In the genomic region with DNA sequence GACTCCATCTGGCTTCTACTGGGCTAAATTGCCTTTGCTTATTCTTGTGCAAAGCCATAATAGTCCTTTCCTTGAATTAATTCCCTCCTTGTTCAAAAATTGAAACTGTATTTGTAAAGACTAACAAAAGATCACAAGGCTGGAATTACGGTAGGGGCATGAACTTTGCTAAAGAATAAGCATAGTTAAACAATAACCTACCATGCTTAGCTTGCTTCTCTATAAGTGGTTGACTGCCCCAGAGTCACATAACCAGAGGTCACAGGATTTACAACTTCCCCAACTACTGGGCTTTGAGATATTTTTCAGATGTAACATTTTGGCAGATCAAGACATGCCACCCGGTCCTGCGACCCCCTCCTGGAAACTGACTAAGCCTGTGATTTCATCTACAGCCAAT, we compare ENCODE assay signal across 20 cellular contexts.
DNase-seq lines count a peak whose midpoint lies in the region; TF ChIP-seq lines count a peak whose summit lies in the region.
"Had no signal": no experiment of that assay in that cellular context is flagged by ENCODE, and none has a peak within 500 bp of the region (broad histone marks: within the 10 kb centered on the region; RNA-seq: fewer than 3 reads in every experiment).

No MANE protein-coding gene starts in this region.

- no peak overlapping the region for H3K4me3 ChIP-seq in kidney epithelial cell (ENCODE audit: low read depth, low read length)
- H3K4me3 ChIP-seq: BLaER1 treated with 17β-estradiol and CSF1 and Interleukin-3, amounts not matched to agents 10 nM and 100 nM; GM23248 had no signal

- in situ Hi-C loops in Caki2 (cut with HindIII; ENCODE audit: low pct_unique_long_range_greater_than_20kb, low sequenced_read_pairs) = no loop called here
- in situ Hi-C loops in ACHN (cut with HindIII; ENCODE audit: low pct_ligation_motif_present, low pct_unique_long_range_greater_than_20kb, low sequenced_read_pairs) = no loop called here

- DNase-seq in Caki2 (ENCODE audit: low read depth) (peak; percentile 38), kidney epithelial cell (ENCODE audit: low read depth) (peak; percentile 1), left kidney (ENCODE audit: low read depth, low spot score) (peak; percentile 37), renal cortical epithelial cell (ENCODE audit: low read depth) (peak; percentile 86), ACHN (no peak), T-helper 9 cell (no peak), midbrain (lab: John Stamatoyannopoulos, UW) (no peak)
- DNase-seq in activated CD4-positive, alpha-beta T cell treated with anti-CD3 and anti-CD28 coated beads, Interleukin-2, amount 10 ng/mL, durations not matched to agents 24 days and 14 days = no peak
- DNase-seq: AML-193; BE2C; CD4-positive, alpha-beta T cell; COR-L47; DMS 273 treated with DMSO at 0.1 percent for 48 hours; DMS79 treated with DMSO at 0.1 percent for 48 hours; GF-D8; GM23248; H7; HCEC 1CT had no signal

- no peak overlapping the region for H3K27ac Mint-ChIP-seq in activated CD4-positive, alpha-beta T cell treated with anti-CD3 and anti-CD28 coated beads, Interleukin-2, amount 10 ng/mL, durations not matched to agents 24 days and 14 days
- H3K27ac Mint-ChIP-seq: CD14-positive monocyte; CD4-positive, alpha-beta T cell had no signal

- no peaks in the 10 kb centered on the region for H3K4me1 Mint-ChIP-seq in activated CD4-positive, alpha-beta T cell treated with anti-CD3 and anti-CD28 coated beads, Interleukin-2, amount 10 ng/mL, durations not matched to agents 24 days and 14 days
- H3K4me1 Mint-ChIP-seq: CD14-positive monocyte had no signal

- no peak overlapping the region for H3K4me3 Mint-ChIP-seq in activated CD4-positive, alpha-beta T cell treated with anti-CD3 and anti-CD28 coated beads, Interleukin-2, amount 10 ng/mL, durations not matched to agents 24 days and 14 days
- H3K4me3 Mint-ChIP-seq: CD14-positive monocyte; CD4-positive, alpha-beta T cell had no signal

- no peaks in the 10 kb centered on the region for H3K27me3 ChIP-seq in kidney epithelial cell (ENCODE audit: control insufficient read depth, insufficient read depth, low read length)
- H3K27me3 ChIP-seq: BE2C; BLaER1 treated with 17β-estradiol and CSF1 and Interleukin-3, amounts not matched to agents 10 nM and 100 nM had no signal

- H3K36me3 ChIP-seq in kidney epithelial cell (ENCODE audit: control insufficient read depth, insufficient read depth, low read length) = no peaks in the 10 kb centered on the region
- H3K36me3 ChIP-seq: BE2C; BLaER1 treated with 17β-estradiol and CSF1 and Interleukin-3, amounts not matched to agents 10 nM and 100 nM had no signal

- H3K9me3 Mint-ChIP-seq in activated CD4-positive, alpha-beta T cell treated with anti-CD3 and anti-CD28 coated beads, Interleukin-2, amount 10 ng/mL, durations not matched to agents 24 days and 14 days = no peaks in the 10 kb centered on the region
- H3K9me3 Mint-ChIP-seq: CD4-positive, alpha-beta T cell had no signal

- H3K36me3 Mint-ChIP-seq in activated CD4-positive, alpha-beta T cell treated with anti-CD3 and anti-CD28 coated beads, Interleukin-2, amount 10 ng/mL, durations not matched to agents 24 days and 14 days (ENCODE audit: low read depth) = no peaks in the 10 kb centered on the region
- H3K36me3 Mint-ChIP-seq: CD14-positive monocyte had no signal

- H3K27me3 Mint-ChIP-seq in activated CD4-positive, alpha-beta T cell treated with anti-CD3 and anti-CD28 coated beads, Interleukin-2, amount 10 ng/mL, durations not matched to agents 24 days and 14 days = no peaks in the 10 kb centered on the region

- intact Hi-C loops in activated CD4-positive, alpha-beta T cell treated with anti-CD3 and anti-CD28 coated beads, Interleukin-2, amount 10 ng/mL, durations not matched to agents 24 days and 14 days (cut with micrococcal nuclease) = no loop called here

- TF ChIP-seq CTCF in kidney epithelial cell (IDR thresholded peaks at IDR 0.05; ENCODE audit: insufficient read depth, low read length, poor library complexity, severe bottlenecking) = no peak

Comparison
In these comparisons a context has a peak if more than half of its experiments do, and no peak if none do; other contexts are left out.
1. DNase-seq: peak in Caki2 (single experiment), kidney epithelial cell (single experiment), left kidney (single experiment) and renal cortical epithelial cell (single experiment); none in ACHN (single experiment), activated CD4-positive, alpha-beta T cell treated with anti-CD3 and anti-CD28 coated beads, Interleukin-2, amount 10 ng/mL, durations not matched to agents 24 days and 14 days (single experiment), T-helper 9 cell (single experiment) and midbrain (single experiment).